Comparison of ENCODE assay signal across 1 cellular context in genomic region chr11:68032003-68032402, GRCh38.
TF ChIP-seq lines count a peak whose summit lies in the region.

No MANE protein-coding gene starts in this region.

TF ChIP-seq in WTC11, 78 proteins besides CTCF, POLR2A, EP300 and RAD21 (continued from another document):
- no peak for TF ChIP-seq MAX (CRISPR knock-in tag; IDR thresholded peaks at IDR 0.05)
